Comparison of ENCODE assay signal across 27 cellular contexts in genomic region chr10:8815969-8816368, GRCh38.
DNase-seq lines count a peak whose midpoint lies in the region; ATAC-seq and TF ChIP-seq lines count a peak whose summit lies in the region.
"Had no signal": no experiment of that assay in that cellular context is flagged by ENCODE, and none has a peak within 500 bp of the region (broad histone marks: within the 10 kb centered on the region; RNA-seq: fewer than 3 reads in every experiment).

No MANE protein-coding gene starts in this region.

- DNase-seq in activated naive CD8-positive, alpha-beta T cell treated with anti-CD3 and anti-CD28 coated beads for 36 hours = no peak
- peak; percentile 11 for DNase-seq in SW480 (ENCODE audit: low spot score)
- peak; percentile 48 to 66 for DNase-seq in foreskin keratinocyte
- DNase-seq in spleen = no peak
- DNase-seq in NCI-H1417 treated with DMSO at 0.1 percent for 48 hours (lab: John Stamatoyannopoulos, UW) = no peak
- no peak for DNase-seq in stimulated activated naive CD4-positive, alpha-beta T cell (lab: John Stamatoyannopoulos, UW)
- DNase-seq: Caco-2; CD8-positive, alpha-beta T cell; DMS 273 treated with DMSO at 0.1 percent for 48 hours; DMS79 treated with DMSO at 0.1 percent for 48 hours; Karpas-422; NCI-H1092 treated with DMSO at 0.1 percent for 48 hours; NCI-H1436 treated with DMSO at 0.1 percent for 48 hours; NCI-H187 treated with DMSO at 0.1 percent for 48 hours; NCI-H2171 treated with DMSO at 0.1 percent for 48 hours; NCI-H524; NCI-H748 treated with DMSO at 0.1 percent for 48 hours; NK-92 treated with Interleukin-12 subunit alpha and Interleukin-12 subunit beta, amount 100 ng/mL, for 24 hours; RPMI8226; SHP77 treated with DMSO at 0.1 percent for 48 hours had no signal

- H3K36me3 Mint-ChIP-seq in activated naive CD8-positive, alpha-beta T cell = peaks cover 6% of the 10 kb centered on the region
- H3K36me3 Mint-ChIP-seq in activated naive CD8-positive, alpha-beta T cell treated with anti-CD3 and anti-CD28 coated beads for 36 hours = no peaks in the 10 kb centered on the region
- H3K36me3 Mint-ChIP-seq: CD8-positive, alpha-beta T cell had no signal

- H3K27ac ChIP-seq in foreskin keratinocyte = no peak overlapping the region
- no peak overlapping the region for H3K27ac ChIP-seq in spleen
- H3K27ac ChIP-seq: 22Rv1, C4-2B had no signal

- H3K4me1 ChIP-seq in foreskin keratinocyte (peaks cover 14% of the 10 kb centered on the region), spleen (no peaks in the 10 kb centered on the region)
- H3K4me1 ChIP-seq: Caco-2 had no signal

- peaks cover 2% of the 10 kb centered on the region for H3K9me3 Mint-ChIP-seq in activated naive CD8-positive, alpha-beta T cell (ENCODE audit: low read depth)
- H3K9me3 Mint-ChIP-seq in activated naive CD8-positive, alpha-beta T cell treated with anti-CD3 and anti-CD28 coated beads for 36 hours = no peaks in the 10 kb centered on the region
- H3K9me3 Mint-ChIP-seq: CD8-positive, alpha-beta T cell had no signal

- TF ChIP-seq CTCF in foreskin keratinocyte (conservative IDR thresholded peaks at IDR 0.05) = peak; percentile 21
- TF ChIP-seq CTCF in spleen (IDR thresholded peaks at IDR 0.05 in 8 of 11, conservative IDR thresholded peaks at IDR 0.05 in 3 of 11) = no peak

- H3K27me3 ChIP-seq in foreskin keratinocyte (no peaks in the 10 kb centered on the region), spleen (replicated peaks in 1 of 7) (no peaks in the 10 kb centered on the region)

- no peaks in the 10 kb centered on the region for H3K36me3 ChIP-seq in spleen

- H3K4me3 Mint-ChIP-seq in activated naive CD8-positive, alpha-beta T cell = no peak overlapping the region
- no peak overlapping the region for H3K4me3 Mint-ChIP-seq in activated naive CD8-positive, alpha-beta T cell treated with anti-CD3 and anti-CD28 coated beads for 36 hours
- H3K4me3 Mint-ChIP-seq: B cell; CD8-positive, alpha-beta T cell had no signal

- peak; percentile 65 for ATAC-seq in foreskin keratinocyte
- no peak for ATAC-seq in GM21529 (IDR thresholded peaks at IDR 0.05; ENCODE audit: unreplicated experiment)
- ATAC-seq: CD8-positive, alpha-beta T cell; HCT116; HepG2 had no signal

- no peaks in the 10 kb centered on the region for H3K27me3 Mint-ChIP-seq in activated naive CD8-positive, alpha-beta T cell
- no peaks in the 10 kb centered on the region for H3K27me3 Mint-ChIP-seq in activated naive CD8-positive, alpha-beta T cell treated with anti-CD3 and anti-CD28 coated beads for 36 hours
- H3K27me3 Mint-ChIP-seq: B cell had no signal

- H3K4me1 Mint-ChIP-seq in activated naive CD8-positive, alpha-beta T cell (ENCODE audit: low read depth) = no peaks in the 10 kb centered on the region
- no peaks in the 10 kb centered on the region for H3K4me1 Mint-ChIP-seq in activated naive CD8-positive, alpha-beta T cell treated with anti-CD3 and anti-CD28 coated beads for 36 hours
- H3K4me1 Mint-ChIP-seq: B cell had no signal

- peaks cover 0 to 5% (median 0%) of the 10 kb centered on the region in 8 donors for H3K9me3 ChIP-seq in spleen

- WGBS in spleen, 5 donors = 58 to 70% (median 67%) methylated on average over 2 of the region's 2 CpGs

- H3K4me3 ChIP-seq in spleen = no peak overlapping the region

- intact Hi-C loops in spleen (cut with DNase I; ENCODE audit: low total_unique reads) = no loop called here

- H3K27ac Mint-ChIP-seq in activated naive CD8-positive, alpha-beta T cell = peak overlapping the region; percentile 50
- H3K27ac Mint-ChIP-seq in activated naive CD8-positive, alpha-beta T cell treated with anti-CD3 and anti-CD28 coated beads for 36 hours = no peak overlapping the region
- H3K27ac Mint-ChIP-seq: B cell; CD8-positive, alpha-beta T cell had no signal

- no peak for TF ChIP-seq POLR2A in spleen (IDR thresholded peaks at IDR 0.05)

Comparison
In these comparisons a context has a peak if more than half of its experiments do, and no peak if none do; other contexts are left out.
1. DNase-seq: peak in SW480 (single experiment) and foreskin keratinocyte (2 of 2); none in activated naive CD8-positive, alpha-beta T cell treated with anti-CD3 and anti-CD28 coated beads for 36 hours (single experiment), spleen (single experiment), NCI-H1417 treated with DMSO at 0.1 percent for 48 hours (single experiment) and stimulated activated naive CD4-positive, alpha-beta T cell (0 of 6).